In the genomic region with DNA sequence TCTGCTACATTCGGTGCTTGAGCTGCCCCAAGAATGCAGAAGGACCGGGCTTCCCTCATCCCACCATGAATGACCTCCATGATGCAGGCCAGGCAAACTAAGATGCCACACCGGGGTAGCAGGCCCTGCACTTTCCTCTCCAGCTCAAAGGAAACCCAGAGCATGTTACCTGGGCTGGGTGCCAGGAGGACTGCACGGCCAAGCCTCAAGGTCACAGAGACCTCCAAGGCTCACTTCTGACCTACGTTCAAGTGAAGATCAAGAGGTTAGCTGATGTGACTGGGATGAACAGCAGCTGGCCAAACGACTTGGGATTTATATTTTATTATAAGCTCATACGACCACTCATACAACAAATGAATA, we compare ENCODE assay signal across 22 cellular contexts.
A peak's percentile ranks its signal among the peaks of the same experiment; 100 is the strongest.
DNase-seq lines count a peak whose midpoint lies in the region; ATAC-seq, FAIRE-seq and TF ChIP-seq lines count a peak whose summit lies in the region.
"Had no signal": no experiment of that assay in that cellular context is flagged by ENCODE, and none has a peak within 500 bp of the region (broad histone marks: within the 10 kb centered on the region; RNA-seq: fewer than 3 reads in every experiment).

No MANE protein-coding gene starts in this region.

- peak overlapping the region; percentile 78; the same call in 1 of the 2 replicates for H2AFZ ChIP-seq in K562 (ENCODE audit: low read depth, low read length)

- no TSS peak for BruUV-seq in K562 (replicated peaks; lab: Mats Ljungman, UMichigan)

- H3K27ac ChIP-seq in heart right ventricle (no peak overlapping the region), K562 (ENCODE audit: extremely low read depth, low read depth, low read length) (no peak overlapping the region; the same call in 2 of the 3 replicates)
- H3K27ac ChIP-seq: 22Rv1, HL-60 had no signal

- TF ChIP-seq CTCF in heart right ventricle (IDR thresholded peaks at IDR 0.05) (no peak), K562 (IDR thresholded peaks at IDR 0.05 in 2 of 3, conservative IDR thresholded peaks at IDR 0.05 in 1 of 3; ENCODE audit: insufficient read depth in 2 of 3, low read depth in 1 of 3, low read length in 3 of 3) (no peak)

- POLR2A ChIA-PET in K562 (lab: Yijun Ruan, JAX): interaction anchor here (0.6 to 1.1 kb wide), 4 partner anchors 17 to 271 kb away, joined by 3 to 4 read pairs (median 3); no protein-coding TSS in a partner anchor

- no peaks in the 10 kb centered on the region for H3K36me3 ChIP-seq in heart right ventricle
- H3K36me3 ChIP-seq in K562 (ENCODE audit: control insufficient read depth, insufficient read depth, low read length): no peaks in the 10 kb centered on the region

- TF ChIP-seq RAD21 in K562 (CRISPR knock-in tag; conservative IDR thresholded peaks at IDR 0.05 in 1 of 2, IDR thresholded peaks at IDR 0.05 in 1 of 2): no peak

- TF ChIP-seq POLR2A in K562 (conservative IDR thresholded peaks at IDR 0.05): no peak

- WGBS in heart right ventricle, 2 donors: 41 to 51% methylated on average over 7 of the region's 7 CpGs
- WGBS in K562 (ENCODE audit: insufficient coverage, low coverage, missing lambda C conversion rate): 39% methylated on average over 7 of the region's 7 CpGs

- CTCF ChIA-PET in K562 (lab: Yijun Ruan, JAX; ENCODE audit: low intra/inter-chr PET ratio): no interaction called here

- peak overlapping the region in 1 of 2 experiments; percentile 33; a peak in 1 of 4 replicates for H3K9ac ChIP-seq in K562 (ENCODE audit: insufficient read depth in 1 of 2, low read depth in 2 of 2, low read length in 2 of 2)

- intact Hi-C loops in heart right ventricle (cut with DNase I): no loop called here
- intact Hi-C loops in left cardiac atrium (cut with DNase I): no loop called here
- intact Hi-C loops in K562 (cut with micrococcal nuclease): no loop called here

- H3K27me3 ChIP-seq in heart right ventricle (no peaks in the 10 kb centered on the region), K562 (ENCODE audit: control insufficient read depth in 2 of 2, insufficient read depth in 2 of 2, low read length in 2 of 2) (no peaks in the 10 kb centered on the region)

- no peaks in the 10 kb centered on the region for H3K9me1 ChIP-seq in K562 (ENCODE audit: control insufficient read depth, insufficient read depth, low read length)

- peaks cover 0 to 15% (median 7%) of the 10 kb centered on the region in 11 donors for H3K9me3 ChIP-seq in heart right ventricle
- H3K9me3 ChIP-seq in K562 (replicated peaks; ENCODE audit: control insufficient read depth, insufficient read depth, low read depth, low read length): 0 out of 2 replicates have a peak, but pooled peaks cover 2% of the 10 kb centered on the region

- no peak for TF ChIP-seq EP300 in K562 (IDR thresholded peaks at IDR 0.05; ENCODE audit: low read length)

- ATAC-seq in heart right ventricle (peak in 4 of 8 donors; percentile 30 to 69 (median 44)), left cardiac atrium (no peak), K562 (no peak)
- ATAC-seq: PC-3 had no signal

- H3K4me3 ChIP-seq in heart right ventricle: no peak overlapping the region
- H3K4me3 ChIP-seq in K562: no peak overlapping the region

- H3K79me2 ChIP-seq in K562 (ENCODE audit: control insufficient read depth, insufficient read depth, low read length): no peaks in the 10 kb centered on the region

- peak; percentile 42 for DNase-seq in DMS 273 (lab: John Stamatoyannopoulos, UW; ENCODE audit: unreplicated experiment)
- no peak for DNase-seq in DMS 273 treated with DMSO at 0.1 percent for 48 hours (lab: John Stamatoyannopoulos, UW)
- DNase-seq in heart right ventricle: peak; percentile 29 to 37
- DNase-seq in left cardiac atrium: no peak
- peak in 1 of 4 experiments; percentile 24 for DNase-seq in K562 (ENCODE audit: extremely low read depth in 1 of 4, low spot score in 3 of 4)
- no peak for DNase-seq in NCI-H524 (lab: John Stamatoyannopoulos, UW)
- DNase-seq in GOT3 (lab: John Stamatoyannopoulos, UW): no peak
- DNase-seq: CD8-positive, alpha-beta memory T cell; DMS153; NCI-H1092; NCI-H1417 treated with DMSO at 0.1 percent for 48 hours; NCI-H2171 treated with DMSO at 0.1 percent for 48 hours; NCI-H345; NCI-H510A treated with DMSO at 0.1 percent for 48 hours; NCI-H748 treated with DMSO at 0.1 percent for 48 hours; NK-92 treated with Interleukin-12 subunit alpha and Interleukin-12 subunit beta, amount 100 ng/mL, for 24 hours; PC-3; SHP77 had no signal

- H3K4me2 ChIP-seq in K562 (ENCODE audit: insufficient read depth, low read length): peak overlapping the region; percentile 77; the same call in 1 of the 2 replicates

- FAIRE-seq in K562 (lab: Jason Lieb, UNC): no peak
- FAIRE-seq: G401.6, H1 had no signal

- in situ Hi-C loops in K562 (cut with MboI): no loop called here

- peaks cover 0 to 25% (median 12%) of the 10 kb centered on the region in 9 donors for H3K4me1 ChIP-seq in heart right ventricle
- peaks cover 25 to 27% of the 10 kb centered on the region in 2 experiments; a peak in 4 of 5 replicates for H3K4me1 ChIP-seq in K562 (replicated peaks in 1 of 2; ENCODE audit: control insufficient read depth in 2 of 2, insufficient read depth in 2 of 2, low read length in 2 of 2)

- no peaks in the 10 kb centered on the region for H4K20me1 ChIP-seq in K562 (replicated peaks; ENCODE audit: control insufficient read depth, insufficient read depth, low read length)

TF ChIP-seq in K562, 482 proteins besides CTCF, POLR2A, EP300 and RAD21:
- TF ChIP-seq ZSCAN29 (IDR thresholded peaks at IDR 0.05): no peak
- TF ChIP-seq ESRRA (IDR thresholded peaks at IDR 0.05; ENCODE audit: borderline replicate concordance, low read depth): peak; percentile 87

Comparison
In these comparisons a context has a peak if more than half of its experiments do, and no peak if none do; other contexts are left out.
1. DNase-seq: peak in DMS 273 (single experiment) and heart right ventricle (2 of 2); none in DMS 273 treated with DMSO at 0.1 percent for 48 hours (single experiment), left cardiac atrium (single experiment), NCI-H524 (0 of 2) and GOT3 (single experiment).